Comparison of ENCODE assay signal across 9 cellular contexts in the genomic region with DNA sequence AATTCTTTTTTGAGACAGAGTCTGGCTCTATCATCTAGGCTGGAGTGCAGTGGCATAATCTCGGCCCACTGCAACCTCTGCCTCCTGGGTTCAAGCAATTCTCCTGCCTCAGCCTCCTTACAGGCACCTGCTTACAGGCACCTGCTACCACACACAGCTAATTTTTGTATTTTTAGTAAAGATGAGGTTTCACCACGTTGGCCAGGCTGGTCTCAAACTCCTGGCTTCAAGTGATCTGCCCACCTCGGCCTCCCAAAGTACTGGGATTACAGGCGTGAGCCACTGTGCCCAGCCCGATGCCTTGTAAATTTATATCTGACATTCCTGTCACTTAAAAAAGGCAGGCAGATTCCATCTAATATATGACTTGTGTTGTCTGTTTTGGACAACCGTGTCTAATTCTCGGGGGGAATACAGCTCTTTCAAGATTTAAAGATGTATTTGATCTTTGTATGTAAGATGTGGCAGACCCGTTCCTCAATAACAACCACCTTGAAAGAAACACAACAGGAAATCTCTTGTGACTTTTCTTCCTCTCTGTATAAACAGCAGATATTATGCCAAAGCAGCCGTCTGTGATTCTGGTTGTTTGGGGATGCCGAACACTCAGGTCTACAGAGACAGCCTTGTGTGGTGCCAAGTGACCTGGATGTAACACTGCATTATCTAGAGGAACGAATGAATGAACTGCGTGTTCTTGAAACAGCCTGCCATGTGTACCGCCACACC. TPM values are rescaled to one million over a fixed set of nuclear protein-coding genes. Genes with fewer than 3 reads are reported as not detected.
"Had no signal": no experiment of that assay in that cellular context is flagged by ENCODE, and none has a peak within 500 bp of the region (broad histone marks: within the 10 kb centered on the region; RNA-seq: fewer than 3 reads in every experiment).

No MANE protein-coding gene starts in this region.

RNA-seq across cellular contexts. Expression of a gene that starts 46.4 kb away (rescaled TPM):
- total RNA-seq: activated CD8-positive, alpha-beta memory T cell treated with anti-CD3 and anti-CD28 coated beads for 36 hours; epithelial cell of proximal tubule; left ventricle myocardium inferior; osteocyte; pulmonary artery endothelial cell; sigmoid colon; T-helper 2 cell treated with Interferon-gamma antibody and Interleukin-4, amounts not matched to agents 100 ng/mL and 5 ng/mL, for 36 hours had no signal
- polyA plus RNA-seq: keratinocyte, neural cell had no signal
